Comparison of ENCODE assay signal across 7 cellular contexts in the genomic region with DNA sequence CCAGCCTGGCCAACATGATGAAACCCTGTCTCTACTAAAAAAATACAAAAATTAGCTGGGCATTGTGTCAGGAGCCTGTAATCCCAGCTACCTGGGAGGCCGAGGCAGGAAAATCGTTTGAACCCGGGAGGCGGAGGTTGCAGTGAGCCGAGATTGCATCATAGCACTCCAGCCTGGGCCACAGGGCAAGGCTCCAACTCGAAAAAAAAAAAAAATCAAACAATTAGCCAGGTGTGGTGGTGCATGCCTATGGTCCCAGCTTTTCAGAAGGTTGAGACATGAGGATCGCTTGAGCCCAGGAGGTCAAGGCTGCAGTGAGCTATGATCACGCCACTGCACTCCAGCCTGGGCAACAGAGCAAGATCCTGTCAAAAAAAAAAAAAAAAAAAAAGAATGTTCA.
DNase-seq lines count a peak whose midpoint lies in the region; ATAC-seq, FAIRE-seq and TF ChIP-seq lines count a peak whose summit lies in the region.
"Not testable (repeated sequence)": the region's sequence is repeated elsewhere in the genome, so short reads cannot be mapped to it uniquely, and the experiment has no call there.

No MANE protein-coding gene starts in this region.

- FAIRE-seq in H1 (lab: Jason Lieb, UNC); HepG2 (lab: Jason Lieb, UNC): not testable (repeated sequence)

- not testable (repeated sequence) for H2BK12ac ChIP-seq in H1 (ENCODE audit: low read depth, low read length)

- H3K56ac ChIP-seq in H1 (replicated peaks; ENCODE audit: insufficient read length, low read depth, low read length): not testable (repeated sequence)

- not testable (repeated sequence) for H3K4ac ChIP-seq in H1 (replicated peaks; ENCODE audit: insufficient read length, low read depth, low read length)

- not testable (repeated sequence) for H2BK120ac ChIP-seq in H1 (replicated peaks; ENCODE audit: low read depth, low read length)

- not testable (repeated sequence) for H3K27me3 ChIP-seq in H1 (replicated peaks in 1 of 4; ENCODE audit: control insufficient read depth in 3 of 4, extremely low read depth in 1 of 4, insufficient read depth in 3 of 4, low read length in 3 of 4); HepG2 (ENCODE audit: control insufficient read depth in 1 of 2, insufficient read depth in 2 of 2, low read length in 2 of 2)

- DNase-seq in NCI-H146 (lab: John Stamatoyannopoulos, UW) (peak; percentile 14), NCI-H2171 treated with DMSO at 0.1 percent for 48 hours (lab: John Stamatoyannopoulos, UW) (peak; percentile 14), HepG2 (ENCODE audit: low spot score) (peak; percentile 60), mucosa of gallbladder (ENCODE audit: low spot score) (peak; percentile 49)
- not testable (repeated sequence) for DNase-seq in WTC11 (ENCODE audit: low spot score); H1 (ENCODE audit: low read depth in 1 of 2, low spot score in 2 of 2)

- H3K9me3 Mint-ChIP-seq in WTC11: peaks cover 12% of the 10 kb centered on the region

- not testable (repeated sequence) for H3K9me3 ChIP-seq in HEK293 (ENCODE audit: control insufficient read depth, insufficient read depth, low read depth, low read length); H1 (ENCODE audit: insufficient read depth in 2 of 2, low read depth in 1 of 2, low read length in 1 of 2); HepG2 (ENCODE audit: low read length)

- in situ Hi-C loops in HepG2 (cut with HindIII; ENCODE audit: extremely low pct_ligation_motif_present, low pct_unique_long_range_greater_than_20kb): not testable (repeated sequence)

- CTCF ChIA-PET in HEK293 (lab: Yijun Ruan, JAX) (interaction anchor here (0.8 kb wide), 1 partner anchor 10 kb away, joined by 3 read pairs; no protein-coding TSS in a partner anchor), WTC11 (lab: Charles Lee) (interaction anchor here (0.6 to 1.8 kb wide), 5 partner anchors 11 to 213 kb away, joined by 3 to 11 read pairs (median 5); no protein-coding TSS in a partner anchor), H1 (lab: Charles Lee; ENCODE audit: partially characterized antibody) (interaction anchor here (0.6 to 1.8 kb wide), 5 partner anchors 129 to 1674 kb away, joined by 3 to 8 read pairs (median 3); no protein-coding TSS in a partner anchor), HepG2 (lab: Yijun Ruan, JAX; ENCODE audit: low intra/inter-chr PET ratio, low total read pairs) (interaction anchor here (0.7 kb wide), 1 partner anchor 173 kb away, joined by 3 read pairs; no protein-coding TSS in a partner anchor)

- H3K4me1 Mint-ChIP-seq in WTC11: not testable (repeated sequence)

- not testable (repeated sequence) for H3K14ac ChIP-seq in H1 (ENCODE audit: insufficient read length)

- not testable (repeated sequence) for ATAC-seq in WTC11
- peak; percentile 68 for ATAC-seq in HepG2

- not testable (repeated sequence) for BruUV-seq in HepG2 (replicated peaks; lab: Mats Ljungman, UMichigan)

- H2BK15ac ChIP-seq in H1 (ENCODE audit: low read length): not testable (repeated sequence)

- not testable (repeated sequence) for H2AK5ac ChIP-seq in H1 (ENCODE audit: low read depth, low read length)

- TF ChIP-seq RAD21 in H1 (IDR thresholded peaks at IDR 0.05 in 1 of 2, conservative IDR thresholded peaks at IDR 0.05 in 1 of 2; ENCODE audit: low read depth in 2 of 2, low read length in 2 of 2); HepG2 (CRISPR knock-in tag; IDR thresholded peaks at IDR 0.05): not testable (repeated sequence)

- not testable (repeated sequence) for H3K36me3 Mint-ChIP-seq in WTC11

- not testable (repeated sequence) for H3K27ac Mint-ChIP-seq in WTC11

- H2BK5ac ChIP-seq in H1 (ENCODE audit: low read depth, low read length): not testable (repeated sequence)

- not testable (repeated sequence) for H3K18ac ChIP-seq in H1 (ENCODE audit: extremely low read depth, low read length)

- not testable (repeated sequence) for TF ChIP-seq POLR2A in H1 (IDR thresholded peaks at IDR 0.05; ENCODE audit: control extremely low read depth in 1 of 2, low read depth in 2 of 2, low read length in 2 of 2); HepG2 (IDR thresholded peaks at IDR 0.05; ENCODE audit: insufficient read depth in 1 of 2, low read depth in 2 of 2, low read length in 2 of 2)

- WGBS in H1 (ENCODE audit: extremely low coverage in 1 of 2, insufficient coverage in 1 of 2, insufficient read length in 1 of 2, insufficient replicate concordance in 2 of 2, low coverage in 1 of 2, low lambda C conversion rate in 2 of 2, missing lambda C conversion rate in 1 of 2), 2 experiments: 80% methylated on average over 5 of the region's 8 CpGs; no CpG with 5 or more reads in 1 of the 2 experiments
- WGBS in HepG2 (ENCODE audit: low lambda C conversion rate): 2% methylated on average over 8 of the region's 8 CpGs

- H3K4me1 ChIP-seq in HEK293 (ENCODE audit: control insufficient read depth, insufficient read depth, low read length); H1 (replicated peaks in 1 of 4; ENCODE audit: control insufficient read depth in 3 of 4, insufficient read depth in 4 of 4, low read length in 3 of 4): not testable (repeated sequence)
- H3K4me1 ChIP-seq in HepG2 (ENCODE audit: insufficient read depth, low read length): peaks cover 23% of the 10 kb centered on the region

- H3K27me3 Mint-ChIP-seq in WTC11 (ENCODE audit: low read depth): peaks cover 27% of the 10 kb centered on the region

- not testable (repeated sequence) for H3K9ac ChIP-seq in H1 (replicated peaks in 1 of 4; ENCODE audit: extremely low read depth in 1 of 4, low read depth in 3 of 4, low read length in 3 of 4); HepG2 (ENCODE audit: insufficient read depth, low read depth, low read length)

- not testable (repeated sequence) for H3K36me3 ChIP-seq in HEK293 (ENCODE audit: control insufficient read depth in 2 of 2, insufficient read depth in 1 of 2, low read length in 2 of 2); H1 (ENCODE audit: control insufficient read depth in 2 of 4, insufficient read depth in 4 of 4, low read length in 3 of 4); HepG2 (replicated peaks in 1 of 2; ENCODE audit: control insufficient read depth in 1 of 2, insufficient read depth in 2 of 2, low read length in 2 of 2)

- H3K23ac ChIP-seq in H1 (ENCODE audit: insufficient read length): not testable (repeated sequence)

- not testable (repeated sequence) for H2AFZ ChIP-seq in H1 (ENCODE audit: low read length); HepG2 (ENCODE audit: low read length)

- TF ChIP-seq CTCF in HEK293 (tag by site-specific recombination; IDR thresholded peaks at IDR 0.05); WTC11 (IDR thresholded peaks at IDR 0.05); H1 (IDR thresholded peaks at IDR 0.05; ENCODE audit: control extremely low read depth in 1 of 3, insufficient read depth in 1 of 3, low read depth in 1 of 3, low read length in 3 of 3); HepG2 (CRISPR knock-in tag; IDR thresholded peaks at IDR 0.05): not testable (repeated sequence)

- H3K79me1 ChIP-seq in H1 (ENCODE audit: low read depth, low read length): not testable (repeated sequence)

- TF ChIP-seq EP300 in H1 (IDR thresholded peaks at IDR 0.05; ENCODE audit: borderline replicate concordance in 1 of 2, low read depth in 2 of 2, low read length in 2 of 2); HepG2 (IDR thresholded peaks at IDR 0.05; ENCODE audit: low read depth in 2 of 2, low read length in 2 of 2); HepG2 (CRISPR knock-in tag; IDR thresholded peaks at IDR 0.05; ENCODE audit: borderline replicate concordance): not testable (repeated sequence)

- not testable (repeated sequence) for H4K8ac ChIP-seq in H1 (ENCODE audit: extremely low read depth, insufficient read depth, low read length)

- H3K23me2 ChIP-seq in H1 (ENCODE audit: low read depth, low read length): not testable (repeated sequence)

- H4K20me1 ChIP-seq in H1 (replicated peaks in 1 of 2; ENCODE audit: control insufficient read depth in 1 of 2, insufficient read depth in 2 of 2, low read length in 2 of 2); HepG2 (ENCODE audit: insufficient read depth, low read length): not testable (repeated sequence)

- H3K79me2 ChIP-seq in H1 (ENCODE audit: control insufficient read depth in 1 of 2, insufficient read depth in 2 of 2, low read length in 2 of 2); HepG2 (ENCODE audit: insufficient read depth, low read length): not testable (repeated sequence)

- intact Hi-C loops in HepG2 (cut with micrococcal nuclease; ENCODE audit: unreplicated experiment): not testable (repeated sequence)

- POLR2A ChIA-PET in HEK293 (lab: Yijun Ruan, JAX): interaction anchor here (0.7 kb wide), 1 partner anchor 361 kb away, joined by 3 read pairs; no protein-coding TSS in a partner anchor
- POLR2A ChIA-PET in WTC11 (lab: Charles Lee): not testable (repeated sequence)
- POLR2A ChIA-PET in H1 (lab: Charles Lee; ENCODE audit: partially characterized antibody): interaction anchor here (0.7 to 1.4 kb wide), 3 partner anchors 11 to 179 kb away, joined by 3 to 5 read pairs (median 3); no protein-coding TSS in a partner anchor
- POLR2A ChIA-PET in HepG2 (lab: Yijun Ruan, JAX): interaction anchor here (1.1 kb wide), 1 partner anchor 24 kb away, joined by 6 read pairs; no protein-coding TSS in a partner anchor

- not testable (repeated sequence) for H3K4me3 ChIP-seq in HEK293 (ENCODE audit: low read depth, low read length); H1 (ENCODE audit: extremely low read depth in 1 of 4, insufficient read depth in 2 of 4, low read depth in 3 of 4, low read length in 4 of 4); HepG2 (replicated peaks in 1 of 3; ENCODE audit: insufficient read depth in 1 of 3, low read depth in 2 of 3, low read length in 3 of 3)

- not testable (repeated sequence) for H4K91ac ChIP-seq in H1 (replicated peaks; ENCODE audit: insufficient read length, low read length)

- H4K5ac ChIP-seq in H1 (ENCODE audit: insufficient read length, low read depth, low read length): not testable (repeated sequence)

- not testable (repeated sequence) for H3K27ac ChIP-seq in HEK293 (ENCODE audit: extremely low read depth, low read depth, low read length); H1 (ENCODE audit: low read depth, low read length); HepG2 (ENCODE audit: extremely low read length, insufficient read depth, low read length)

- not testable (repeated sequence) for H3K4me2 ChIP-seq in H1 (ENCODE audit: insufficient read depth in 1 of 2, low read depth in 2 of 2, low read length in 2 of 2); HepG2 (ENCODE audit: low read depth, low read length)

- not testable (repeated sequence) for H3K4me3 Mint-ChIP-seq in WTC11

- H2BK20ac ChIP-seq in H1 (ENCODE audit: low read length): not testable (repeated sequence)
